1 cellular context compared by ENCODE assay signal in genomic region chr5:80215523-80215922, GRCh38.
TF ChIP-seq lines count a peak whose summit lies in the region.

No MANE protein-coding gene starts in this region.

TF ChIP-seq in HepG2, 621 proteins besides CTCF, POLR2A, EP300 and RAD21:
- TF ChIP-seq ZNF605 (CRISPR knock-in tag; IDR thresholded peaks at IDR 0.05) = no peak
- peak; percentile 71; the same call in 1 of the 2 replicates for TF ChIP-seq CEBPB (IDR thresholded peaks at IDR 0.05; ENCODE audit: borderline replicate concordance, low read depth, low read length)
- peak; percentile 41; the same call in 1 of the 2 replicates for TF ChIP-seq GATAD2A (CRISPR knock-in tag; IDR thresholded peaks at IDR 0.05)
- no peak for TF ChIP-seq SMYD3 (CRISPR knock-in tag; IDR thresholded peaks at IDR 0.05)
- TF ChIP-seq ZMYM3 (CRISPR knock-in tag; IDR thresholded peaks at IDR 0.05) = 0 out of 2 replicates have a peak, but pooled peaks have one; percentile 8
- TF ChIP-seq ZMYM4 (CRISPR knock-in tag; IDR thresholded peaks at IDR 0.05) = peak; percentile 39; the same call in 1 of the 2 replicates
- no peak for TF ChIP-seq ZBTB46 (CRISPR knock-in tag; IDR thresholded peaks at IDR 0.05; ENCODE audit: borderline replicate concordance)
- no peak for TF ChIP-seq ZNF333 (CRISPR knock-in tag; IDR thresholded peaks at IDR 0.05; ENCODE audit: borderline replicate concordance)
- TF ChIP-seq YEATS4 (CRISPR knock-in tag; IDR thresholded peaks at IDR 0.05; ENCODE audit: borderline replicate concordance) = no peak
- TF ChIP-seq ISL2 (CRISPR knock-in tag; IDR thresholded peaks at IDR 0.05) = 0 out of 2 replicates have a peak, but pooled peaks have one; percentile 17
- peak; percentile 57; the same call in 1 of the 2 replicates for TF ChIP-seq ZNF644 (CRISPR knock-in tag; IDR thresholded peaks at IDR 0.05; ENCODE audit: low read depth)
- TF ChIP-seq SOX13 (IDR thresholded peaks at IDR 0.05) = no peak
- 0 out of 4 replicates have a peak, but pooled peaks of 1 of the 2 experiments have one; percentile 17 for TF ChIP-seq SOX13 (CRISPR knock-in tag; conservative IDR thresholded peaks at IDR 0.05 in 1 of 2, IDR thresholded peaks at IDR 0.05 in 1 of 2)
- TF ChIP-seq ZNF792 (CRISPR knock-in tag; IDR thresholded peaks at IDR 0.05) = peak; percentile 49; the same call in 1 of the 2 replicates
- no peak for TF ChIP-seq ZNF513 (CRISPR knock-in tag; conservative IDR thresholded peaks at IDR 0.05)
- TF ChIP-seq ZNF207 (IDR thresholded peaks at IDR 0.05; ENCODE audit: borderline replicate concordance) = no peak
- TF ChIP-seq ADNP (CRISPR knock-in tag; IDR thresholded peaks at IDR 0.05) = no peak
- no peak for TF ChIP-seq SOX6 (IDR thresholded peaks at IDR 0.05)
- peak; percentile 24; the same call in 1 of the 2 replicates for TF ChIP-seq SOX6 (CRISPR knock-in tag; IDR thresholded peaks at IDR 0.05)
- TF ChIP-seq HOMEZ (CRISPR knock-in tag; IDR thresholded peaks at IDR 0.05; ENCODE audit: low read depth) = 0 out of 2 replicates have a peak, but pooled peaks have one; percentile 26
- TF ChIP-seq ZBTB33 (CRISPR knock-in tag; IDR thresholded peaks at IDR 0.05) = peak; percentile 81; the same call in 1 of the 2 replicates
- peak; percentile 42; the same call in 1 of the 2 replicates for TF ChIP-seq HNF4A (CRISPR knock-in tag; IDR thresholded peaks at IDR 0.05)
- TF ChIP-seq CREB1 (IDR thresholded peaks at IDR 0.05) = no peak
- TF ChIP-seq CREB1 (CRISPR knock-in tag; IDR thresholded peaks at IDR 0.05) = 0 out of 2 replicates have a peak, but pooled peaks have one; percentile 21
- no peak for TF ChIP-seq FOXO1 (CRISPR knock-in tag; IDR thresholded peaks at IDR 0.05)
- TF ChIP-seq BCL6 (CRISPR knock-in tag; IDR thresholded peaks at IDR 0.05) = peak; percentile 50
- no peak for TF ChIP-seq REST (IDR thresholded peaks at IDR 0.05; ENCODE audit: borderline replicate concordance in 1 of 2, low read depth in 1 of 2, low read length in 2 of 2)
